ENCODE assay signal across 15 cellular contexts in genomic region chr4:91325495-91325894, GRCh38.
DNase-seq lines count a peak whose midpoint lies in the region; ATAC-seq, FAIRE-seq and TF ChIP-seq lines count a peak whose summit lies in the region.
"Had no signal": no experiment of that assay in that cellular context is flagged by ENCODE, and none has a peak within 500 bp of the region (broad histone marks: within the 10 kb centered on the region; RNA-seq: fewer than 3 reads in every experiment).

No MANE protein-coding gene starts in this region.

- BruUV-seq in endothelial cell of umbilical vein (replicated peaks; lab: Mats Ljungman, UMichigan) = no TSS peak

- H3K4me3 ChIP-seq in endothelial cell of umbilical vein (replicated peaks in 1 of 3; ENCODE audit: insufficient read depth in 1 of 3, low read depth in 1 of 3, low read length in 3 of 3) = no peak overlapping the region
- no peak overlapping the region for H3K4me3 ChIP-seq in small intestine (ENCODE audit: low read depth in 1 of 2, low read length in 2 of 2)
- H3K4me3 ChIP-seq: psoas muscle, SJSA1 had no signal

- POLR2A ChIA-PET in endothelial cell of umbilical vein (lab: Charles Lee) = no interaction called here

- H3K9me3 ChIP-seq in endothelial cell of umbilical vein (replicated peaks; ENCODE audit: control insufficient read depth, insufficient read depth, low read length) = no peaks in the 10 kb centered on the region
- H3K9me3 ChIP-seq in small intestine (ENCODE audit: control insufficient read depth, low read depth) = no peaks in the 10 kb centered on the region
- H3K9me3 ChIP-seq: SJSA1 had no signal

- intact Hi-C loops in endothelial cell of umbilical vein (cut with micrococcal nuclease) = no loop called here

- H3K27me3 ChIP-seq in endothelial cell of umbilical vein (ENCODE audit: control insufficient read depth in 2 of 2, insufficient read depth in 2 of 2, low read length in 2 of 2) (no peaks in the 10 kb centered on the region), small intestine (ENCODE audit: control insufficient read depth in 2 of 2, insufficient read depth in 2 of 2, low read length in 2 of 2) (no peaks in the 10 kb centered on the region)
- H3K27me3 ChIP-seq: SJSA1 had no signal

- no peak overlapping the region for H3K4me2 ChIP-seq in endothelial cell of umbilical vein (ENCODE audit: insufficient read depth, low read length)

- DNase-seq in NCI-H226 (peak; percentile 65), endothelial cell of umbilical vein (ENCODE audit: low read depth, low spot score) (peak; percentile 69), small intestine (peak; percentile 32), NAMALWA (ENCODE audit: low spot score) (no peak), NCI-H2196 treated with DMSO at 0.1 percent for 48 hours (lab: John Stamatoyannopoulos, UW; ENCODE audit: unreplicated experiment) (no peak)
- DNase-seq in activated CD4-positive, alpha-beta T cell treated with anti-CD3 and anti-CD28 coated beads, Interleukin-2, amount 50 U/mL, for 1 hour = no peak
- DNase-seq in stimulated activated CD4-positive, alpha-beta T cell treated with anti-CD3 and anti-CD28 coated beads, Interleukin-1b, Interleukin-23, amount 100 ng/mL, for 48 hours = no peak
- DNase-seq: aorta; CD8-positive, alpha-beta memory T cell; erythroblast; MM.1S; NCI-H510A treated with DMSO at 0.1 percent for 48 hours; psoas muscle had no signal

- dilution Hi-C loops in endothelial cell of umbilical vein (cut with MboI; ENCODE audit: extremely low pct_ligation_motif_present, low sequenced_read_pairs) = no loop called here

- H3K9ac ChIP-seq in endothelial cell of umbilical vein (replicated peaks; ENCODE audit: extremely low read depth, insufficient read depth, low read length) = no peak overlapping the region

- H4K20me1 ChIP-seq in endothelial cell of umbilical vein (replicated peaks; ENCODE audit: control insufficient read depth, extremely low read depth, insufficient read depth, low read length) = no peaks in the 10 kb centered on the region

- CTCF ChIA-PET in endothelial cell of umbilical vein (lab: Charles Lee) = interaction anchor here (0.6 to 0.8 kb wide), 2 partner anchors 859 to 906 kb away, joined by 3 read pairs; no protein-coding TSS in a partner anchor

- 3 to 18% (median 12%) methylated on average over 1 of the region's 1 CpG for WGBS in small intestine, 3 donors

- no peaks in the 10 kb centered on the region for H3K79me2 ChIP-seq in endothelial cell of umbilical vein (ENCODE audit: control insufficient read depth, insufficient read depth, low read length)

- H2AFZ ChIP-seq in endothelial cell of umbilical vein (ENCODE audit: low read depth, low read length) = no peak overlapping the region

- no peak for FAIRE-seq in endothelial cell of umbilical vein (lab: Jason Lieb, UNC)
- FAIRE-seq in small intestine (lab: Jason Lieb, UNC) = peak; percentile 71

- no peaks in the 10 kb centered on the region for H3K9me1 ChIP-seq in endothelial cell of umbilical vein (replicated peaks; ENCODE audit: control insufficient read depth, extremely low read depth, insufficient read depth, low read length)

- H3K4me1 ChIP-seq in endothelial cell of umbilical vein (ENCODE audit: control insufficient read depth, extremely low read depth, insufficient read depth, low read length) = peaks cover 2% of the 10 kb centered on the region
- no peaks in the 10 kb centered on the region for H3K4me1 ChIP-seq in small intestine (ENCODE audit: control insufficient read depth in 2 of 2, insufficient read depth in 1 of 2, low read depth in 1 of 2, low read length in 1 of 2)
- H3K4me1 ChIP-seq: psoas muscle, SJSA1 had no signal

- peak; percentile 65 for ATAC-seq in GM18870 (IDR thresholded peaks at IDR 0.05; ENCODE audit: unreplicated experiment)
- ATAC-seq: psoas muscle had no signal

- no peak for TF ChIP-seq POLR2A in endothelial cell of umbilical vein (IDR thresholded peaks at IDR 0.05; ENCODE audit: low read depth, low read length)

- no peaks in the 10 kb centered on the region for H3K36me3 ChIP-seq in endothelial cell of umbilical vein (ENCODE audit: control insufficient read depth in 2 of 2, extremely low read depth in 1 of 2, insufficient read depth in 2 of 2, low read length in 2 of 2)
- H3K36me3 ChIP-seq in small intestine (ENCODE audit: control insufficient read depth in 2 of 2, insufficient read depth in 2 of 2, low read length in 2 of 2) = no peaks in the 10 kb centered on the region
- H3K36me3 ChIP-seq: SJSA1 had no signal

- H3K27ac ChIP-seq in endothelial cell of umbilical vein (ENCODE audit: insufficient read depth, low read depth, low read length) = no peak overlapping the region
- no peak overlapping the region for H3K27ac ChIP-seq in small intestine (ENCODE audit: low read depth in 1 of 2, low read length in 1 of 2)
- H3K27ac ChIP-seq: psoas muscle, SJSA1 had no signal

- TF ChIP-seq CTCF in endothelial cell of umbilical vein (IDR thresholded peaks at IDR 0.05; ENCODE audit: extremely low read depth in 1 of 2, insufficient read depth in 1 of 2, low read depth in 1 of 2, low read length in 2 of 2) = no peak

TF ChIP-seq in endothelial cell of umbilical vein, 7 proteins besides CTCF, POLR2A, EP300 and RAD21:
- no peak for TF ChIP-seq POLR2AphosphoS5 (IDR thresholded peaks at IDR 0.05; ENCODE audit: insufficient read depth, low read depth, low read length)
- TF ChIP-seq EZH2 (IDR thresholded peaks at IDR 0.05; ENCODE audit: borderline replicate concordance, low read depth, low read length, severe bottlenecking) = no peak
- TF ChIP-seq JUN (IDR thresholded peaks at IDR 0.05; ENCODE audit: borderline replicate concordance, insufficient read depth, insufficient read length, low read depth) = no peak
- no peak for TF ChIP-seq MYC (IDR thresholded peaks at IDR 0.05; ENCODE audit: low read depth, low read length)
- TF ChIP-seq FOS (IDR thresholded peaks at IDR 0.05; ENCODE audit: borderline replicate concordance, insufficient read depth, low read length) = no peak
- no peak for TF ChIP-seq MAX (IDR thresholded peaks at IDR 0.05; ENCODE audit: insufficient read depth, insufficient read length)
- no peak for TF ChIP-seq GATA2 (IDR thresholded peaks at IDR 0.05; ENCODE audit: insufficient read depth, insufficient read length, low read depth, low read length)
TF ChIP-seq in endothelial cell of umbilical vein: peak in this region for 0.

Comparison
In these comparisons a context has a peak if more than half of its experiments do, and no peak if none do; other contexts are left out.
1. DNase-seq: peak in NCI-H226 (single experiment), endothelial cell of umbilical vein (single experiment) and small intestine (single experiment); none in NAMALWA (single experiment), activated CD4-positive, alpha-beta T cell treated with anti-CD3 and anti-CD28 coated beads, Interleukin-2, amount 50 U/mL, for 1 hour (single experiment), stimulated activated CD4-positive, alpha-beta T cell treated with anti-CD3 and anti-CD28 coated beads, Interleukin-1b, Interleukin-23, amount 100 ng/mL, for 48 hours (single experiment) and NCI-H2196 treated with DMSO at 0.1 percent for 48 hours (single experiment).